ENCODE assay signal across 18 cellular contexts in the genomic region with DNA sequence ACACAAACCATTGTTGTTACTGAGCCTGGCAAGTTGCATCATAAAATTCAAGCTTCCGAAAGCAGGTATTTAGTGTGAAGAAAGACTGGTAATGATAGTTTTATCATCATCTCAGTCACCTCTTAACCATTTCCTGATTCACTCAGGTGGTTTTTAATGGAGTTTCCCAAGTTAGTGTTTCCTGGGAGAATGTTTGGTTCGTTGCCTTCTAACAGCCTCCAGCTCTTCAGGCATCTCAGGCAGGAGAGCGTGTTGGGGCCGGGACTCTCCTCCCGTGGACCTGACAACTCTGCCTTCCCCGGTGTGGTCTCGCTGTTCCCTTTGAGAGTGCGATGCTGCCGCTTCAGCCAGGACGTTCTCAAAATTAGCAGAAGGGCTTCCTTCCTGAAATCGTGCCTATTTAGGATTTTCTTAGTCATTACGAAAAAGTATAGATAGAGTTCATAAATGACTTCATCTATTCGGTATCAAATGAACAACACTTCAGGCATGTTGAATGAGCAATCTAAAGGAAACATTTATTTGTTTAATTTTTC.
DNase-seq lines count a peak whose midpoint lies in the region; ATAC-seq and TF ChIP-seq lines count a peak whose summit lies in the region.
"Had no signal": no experiment of that assay in that cellular context is flagged by ENCODE, and none has a peak within 500 bp of the region (broad histone marks: within the 10 kb centered on the region; RNA-seq: fewer than 3 reads in every experiment).

No MANE protein-coding gene starts in this region.

- H3K4me3 Mint-ChIP-seq in MCF 10A (ENCODE audit: unreplicated experiment) = no peak overlapping the region
- H3K4me3 Mint-ChIP-seq in activated CD4-positive, alpha-beta memory T cell treated with anti-CD3 and anti-CD28 coated beads, Interleukin-2, amount 10 ng/mL, durations not matched to agents 7 days and 5 days = no peak overlapping the region
- H3K4me3 Mint-ChIP-seq: CD4-positive, CD25-positive, alpha-beta regulatory T cell had no signal

- peaks cover 5% of the 10 kb centered on the region for H3K27me3 Mint-ChIP-seq in MCF 10A (ENCODE audit: insufficient read depth, unreplicated experiment)
- H3K27me3 Mint-ChIP-seq in activated CD4-positive, alpha-beta memory T cell treated with anti-CD3 and anti-CD28 coated beads, Interleukin-2, amount 10 ng/mL, durations not matched to agents 7 days and 5 days = peaks cover 5% of the 10 kb centered on the region

- DNase-seq in MCF 10A (ENCODE audit: unreplicated experiment) = peak; percentile 8
- no peak for DNase-seq in breast epithelium (ENCODE audit: low spot score in 2 of 2)
- DNase-seq in astrocyte of the spinal cord (ENCODE audit: low read depth, low spot score) = peak; percentile 57
- peak; percentile 40 for DNase-seq in fibroblast of pulmonary artery (ENCODE audit: low read depth)
- DNase-seq in upper lobe of right lung = no peak
- no peak for DNase-seq in activated CD4-positive, alpha-beta memory T cell treated with anti-CD3 and anti-CD28 coated beads, Interleukin-2, amount 10 ng/mL, durations not matched to agents 7 days and 5 days
- DNase-seq in D341Med (ENCODE audit: low spot score) = no peak
- DNase-seq: activated CD4-positive, CD25-positive, alpha-beta regulatory T cell treated with anti-CD3 and anti-CD28 coated beads, Interleukin-2, amount 50 U/mL, for 72 hours; activated CD8-positive, alpha-beta memory T cell treated with anti-CD3 and anti-CD28 coated beads, Interleukin-2, amount 50 U/mL, for 4 hours; activated naive CD4-positive, alpha-beta T cell treated with Interleukin-2 at 50 U/mL for 16 hours; CD4-positive, CD25-positive, alpha-beta regulatory T cell; DND-41; hypothalamus; KG1; Right ventricle myocardium superior; transverse colon had no signal

- intact Hi-C loops in MCF 10A (cut with micrococcal nuclease) = no loop called here
- intact Hi-C loops in breast epithelium (cut with DNase I; ENCODE audit: low total_unique reads) = no loop called here
- intact Hi-C loops in upper lobe of right lung (cut with DNase I) = no loop called here

- no TSS peak for BruUV-seq in MCF 10A (replicated peaks; lab: Mats Ljungman, UMichigan)

- H3K27me3 ChIP-seq in breast epithelium = no peaks in the 10 kb centered on the region
- no peaks in the 10 kb centered on the region for H3K27me3 ChIP-seq in upper lobe of right lung
- H3K27me3 ChIP-seq: transverse colon had no signal

- H3K27ac Mint-ChIP-seq in MCF 10A (ENCODE audit: low read depth, unreplicated experiment) = no peak overlapping the region
- no peak overlapping the region for H3K27ac Mint-ChIP-seq in activated CD4-positive, alpha-beta memory T cell treated with anti-CD3 and anti-CD28 coated beads, Interleukin-2, amount 10 ng/mL, durations not matched to agents 7 days and 5 days
- H3K27ac Mint-ChIP-seq: CD4-positive, CD25-positive, alpha-beta regulatory T cell had no signal

- H3K4me1 Mint-ChIP-seq in MCF 10A (ENCODE audit: insufficient read depth, unreplicated experiment) = peaks cover 6% of the 10 kb centered on the region
- H3K4me1 Mint-ChIP-seq in activated CD4-positive, alpha-beta memory T cell treated with anti-CD3 and anti-CD28 coated beads, Interleukin-2, amount 10 ng/mL, durations not matched to agents 7 days and 5 days = no peaks in the 10 kb centered on the region
- H3K4me1 Mint-ChIP-seq: CD4-positive, CD25-positive, alpha-beta regulatory T cell had no signal

- POLR2A ChIA-PET in MCF 10A (lab: Yijun Ruan, JAX) = interaction anchor here (0.8 kb wide), 1 partner anchor 45 kb away, joined by 3 read pairs; no protein-coding TSS in a partner anchor
- POLR2A ChIA-PET in activated CD4-positive, alpha-beta memory T cell treated with anti-CD3 and anti-CD28 coated beads, Interleukin-2, amount 10 ng/mL, durations not matched to agents 7 days and 5 days (lab: Charles Lee) = no interaction called here

- no peaks in the 10 kb centered on the region for H3K36me3 ChIP-seq in breast epithelium
- no peaks in the 10 kb centered on the region for H3K36me3 ChIP-seq in upper lobe of right lung
- H3K36me3 ChIP-seq: transverse colon had no signal

- no peaks in the 10 kb centered on the region for H3K4me1 ChIP-seq in breast epithelium
- H3K4me1 ChIP-seq in upper lobe of right lung = no peaks in the 10 kb centered on the region
- H3K4me1 ChIP-seq: transverse colon had no signal

- H3K36me3 Mint-ChIP-seq in MCF 10A (ENCODE audit: insufficient read depth, unreplicated experiment) = no peaks in the 10 kb centered on the region
- no peaks in the 10 kb centered on the region for H3K36me3 Mint-ChIP-seq in activated CD4-positive, alpha-beta memory T cell treated with anti-CD3 and anti-CD28 coated beads, Interleukin-2, amount 10 ng/mL, durations not matched to agents 7 days and 5 days (ENCODE audit: low read depth)
- H3K36me3 Mint-ChIP-seq: CD4-positive, CD25-positive, alpha-beta regulatory T cell had no signal

- no peaks in the 10 kb centered on the region for H3K9me3 Mint-ChIP-seq in MCF 10A (ENCODE audit: unreplicated experiment)
- H3K9me3 Mint-ChIP-seq in activated CD4-positive, alpha-beta memory T cell treated with anti-CD3 and anti-CD28 coated beads, Interleukin-2, amount 10 ng/mL, durations not matched to agents 7 days and 5 days = no peaks in the 10 kb centered on the region
- H3K9me3 Mint-ChIP-seq: CD4-positive, CD25-positive, alpha-beta regulatory T cell had no signal

- H3K4me3 ChIP-seq in breast epithelium (no peak overlapping the region), astrocyte of the spinal cord (ENCODE audit: low read depth, low read length) (no peak overlapping the region), fibroblast of pulmonary artery (replicated peaks; ENCODE audit: low read depth, low read length) (no peak overlapping the region), upper lobe of right lung (no peak overlapping the region)
- H3K4me3 ChIP-seq: transverse colon had no signal

- H3K9me3 ChIP-seq in breast epithelium = no peaks in the 10 kb centered on the region
- H3K9me3 ChIP-seq in upper lobe of right lung = no peaks in the 10 kb centered on the region
- H3K9me3 ChIP-seq: transverse colon had no signal

- H3K27ac ChIP-seq in breast epithelium (no peak overlapping the region), upper lobe of right lung (no peak overlapping the region)
- H3K27ac ChIP-seq: transverse colon had no signal

- no peak for ATAC-seq in upper lobe of right lung
- ATAC-seq in GM21825 (IDR thresholded peaks at IDR 0.05; ENCODE audit: unreplicated experiment) = no peak
- ATAC-seq: left lobe of liver had no signal

- TF ChIP-seq POLR2A in breast epithelium (IDR thresholded peaks at IDR 0.05) = no peak

- CTCF ChIA-PET in MCF 10A (lab: Yijun Ruan, JAX) = no interaction called here
- CTCF ChIA-PET in activated CD4-positive, alpha-beta memory T cell treated with anti-CD3 and anti-CD28 coated beads, Interleukin-2, amount 10 ng/mL, durations not matched to agents 7 days and 5 days (lab: Charles Lee) = no interaction called here

- TF ChIP-seq CTCF in MCF 10A (IDR thresholded peaks at IDR 0.05; ENCODE audit: unreplicated experiment) (no peak), breast epithelium (IDR thresholded peaks at IDR 0.05) (no peak), astrocyte of the spinal cord (IDR thresholded peaks at IDR 0.05; ENCODE audit: low read depth, low read length) (no peak), fibroblast of pulmonary artery (IDR thresholded peaks at IDR 0.05; ENCODE audit: low read length, missing control alignments) (no peak), upper lobe of right lung (IDR thresholded peaks at IDR 0.05) (no peak)

- in situ Hi-C loops in astrocyte of the spinal cord (cut with HindIII; ENCODE audit: low sequenced_read_pairs) = no loop called here

Comparison
In these comparisons a context has a peak if more than half of its experiments do, and no peak if none do; other contexts are left out.
1. DNase-seq: peak in MCF 10A (single experiment), astrocyte of the spinal cord (single experiment) and fibroblast of pulmonary artery (single experiment); none in breast epithelium (0 of 2), upper lobe of right lung (single experiment), activated CD4-positive, alpha-beta memory T cell treated with anti-CD3 and anti-CD28 coated beads, Interleukin-2, amount 10 ng/mL, durations not matched to agents 7 days and 5 days (single experiment) and D341Med (single experiment).